ENCODE assay signal across 8 cellular contexts in genomic region chr2:43676322-43677050, GRCh38. TPM values are rescaled to one million over a fixed set of nuclear protein-coding genes. Genes with fewer than 3 reads are reported as not detected.
DNase-seq lines count a peak whose midpoint lies in the region; ATAC-seq and TF ChIP-seq lines count a peak whose summit lies in the region.

Gene C1GALT1C1L (minus strand): TSS chr2:43676429. CDS start chr2:43676322, 107 bp downstream.

- H3K4me3 Mint-ChIP-seq in activated T-helper 17 cell treated with anti-CD3 and anti-CD28 coated beads, Interleukin-2, amount 50 U/mL, for 72 hours: peak within 1 kb of the TSS; percentile 6
- H3K4me3 Mint-ChIP-seq in glutamatergic neuron (ENCODE audit: unreplicated experiment) (peak within 1 kb of the TSS; percentile 81), progenitor cell of endocrine pancreas (ENCODE audit: low read depth) (peak within 1 kb of the TSS; percentile 40)

- peaks cover 6% of the 10 kb centered on the region for H3K9me3 Mint-ChIP-seq in activated T-helper 17 cell treated with anti-CD3 and anti-CD28 coated beads, Interleukin-2, amount 50 U/mL, for 72 hours
- H3K9me3 Mint-ChIP-seq in glutamatergic neuron (ENCODE audit: unreplicated experiment) (peaks cover 6% of the 10 kb centered on the region), progenitor cell of endocrine pancreas (ENCODE audit: low read depth) (peaks cover 18% of the 10 kb centered on the region)

- DNase-seq in ELR (ENCODE audit: low read depth) (peak; percentile 60), NCI-H510A treated with DMSO at 0.1 percent for 48 hours (lab: John Stamatoyannopoulos, UW) (peak; percentile 53), glutamatergic neuron (peak; percentile 49), progenitor cell of endocrine pancreas (ENCODE audit: low spot score, unreplicated experiment) (no peak), NCI-H2107 (lab: John Stamatoyannopoulos, UW) (no peak)

- H3K36me3 Mint-ChIP-seq in activated T-helper 17 cell treated with anti-CD3 and anti-CD28 coated beads, Interleukin-2, amount 50 U/mL, for 72 hours (ENCODE audit: low read depth): no peaks in the 10 kb centered on the region
- peaks cover 13% of the 10 kb centered on the region for H3K36me3 Mint-ChIP-seq in glutamatergic neuron (ENCODE audit: unreplicated experiment)
- peaks cover 6% of the 10 kb centered on the region for H3K36me3 Mint-ChIP-seq in progenitor cell of endocrine pancreas (ENCODE audit: insufficient read depth)

- H3K27ac Mint-ChIP-seq in activated T-helper 17 cell treated with anti-CD3 and anti-CD28 coated beads, Interleukin-2, amount 50 U/mL, for 72 hours: no peak within 1 kb of the TSS
- H3K27ac Mint-ChIP-seq in glutamatergic neuron (ENCODE audit: unreplicated experiment): no peak within 1 kb of the TSS
- H3K27ac Mint-ChIP-seq in progenitor cell of endocrine pancreas: peak within 1 kb of the TSS; percentile 7

- ATAC-seq in activated T-helper 17 cell treated with anti-CD3 and anti-CD28 coated beads, Interleukin-2, amount 50 U/mL, for 72 hours (replicated peaks): peak; percentile 55
- ATAC-seq in HG02973 (IDR thresholded peaks at IDR 0.05; ENCODE audit: unreplicated experiment): no peak
- no peak for ATAC-seq in GM18858 (IDR thresholded peaks at IDR 0.05; ENCODE audit: unreplicated experiment)

- H3K27me3 Mint-ChIP-seq in activated T-helper 17 cell treated with anti-CD3 and anti-CD28 coated beads, Interleukin-2, amount 50 U/mL, for 72 hours: peaks cover 20% of the 10 kb centered on the region
- H3K27me3 Mint-ChIP-seq in glutamatergic neuron (ENCODE audit: unreplicated experiment) (no peaks in the 10 kb centered on the region), progenitor cell of endocrine pancreas (no peaks in the 10 kb centered on the region)

- TF ChIP-seq CTCF in glutamatergic neuron (IDR thresholded peaks at IDR 0.05; ENCODE audit: partially characterized antibody, unreplicated experiment): no peak
- no peak for TF ChIP-seq CTCF in progenitor cell of endocrine pancreas (IDR thresholded peaks at IDR 0.05; ENCODE audit: unreplicated experiment)

- no peaks in the 10 kb centered on the region for H3K4me1 Mint-ChIP-seq in activated T-helper 17 cell treated with anti-CD3 and anti-CD28 coated beads, Interleukin-2, amount 50 U/mL, for 72 hours
- H3K4me1 Mint-ChIP-seq in glutamatergic neuron (ENCODE audit: low read depth, unreplicated experiment) (no peaks in the 10 kb centered on the region), progenitor cell of endocrine pancreas (ENCODE audit: low read depth) (no peaks in the 10 kb centered on the region)

RNA-seq across cellular contexts. Expression of gene C1GALT1C1L, which starts in this region (rescaled TPM):
- not detected for total RNA-seq in activated T-helper 17 cell treated with anti-CD3 and anti-CD28 coated beads, Interleukin-2, amount 50 U/mL, for 72 hours
- total RNA-seq in glutamatergic neuron (ENCODE audit: unreplicated experiment) (0.49 TPM), progenitor cell of endocrine pancreas (0.57 TPM in 1 of 2 replicates, not detected in the other)

Comparison
In these comparisons a context has a peak if more than half of its experiments do, and no peak if none do; other contexts are left out.
1. Peak in ATAC-seq in activated T-helper 17 cell treated with anti-CD3 and anti-CD28 coated beads, Interleukin-2, amount 50 U/mL, for 72 hours; RNA of the gene not detected or under 1 TPM.
2. Peak in DNase-seq in glutamatergic neuron; RNA of the gene not detected or under 1 TPM.
3. DNase-seq: peak in ELR (single experiment) and NCI-H510A treated with DMSO at 0.1 percent for 48 hours (single experiment); none in progenitor cell of endocrine pancreas (single experiment) and NCI-H2107 (single experiment).
4. H3K4me3 Mint-ChIP-seq: peak in every context shown above with its lines; median percentile 81 in glutamatergic neuron; 40 in progenitor cell of endocrine pancreas; 6 in activated T-helper 17 cell treated with anti-CD3 and anti-CD28 coated beads, Interleukin-2, amount 50 U/mL, for 72 hours.